Comparison of ENCODE assay signal across 8 cellular contexts in the genomic region with DNA sequence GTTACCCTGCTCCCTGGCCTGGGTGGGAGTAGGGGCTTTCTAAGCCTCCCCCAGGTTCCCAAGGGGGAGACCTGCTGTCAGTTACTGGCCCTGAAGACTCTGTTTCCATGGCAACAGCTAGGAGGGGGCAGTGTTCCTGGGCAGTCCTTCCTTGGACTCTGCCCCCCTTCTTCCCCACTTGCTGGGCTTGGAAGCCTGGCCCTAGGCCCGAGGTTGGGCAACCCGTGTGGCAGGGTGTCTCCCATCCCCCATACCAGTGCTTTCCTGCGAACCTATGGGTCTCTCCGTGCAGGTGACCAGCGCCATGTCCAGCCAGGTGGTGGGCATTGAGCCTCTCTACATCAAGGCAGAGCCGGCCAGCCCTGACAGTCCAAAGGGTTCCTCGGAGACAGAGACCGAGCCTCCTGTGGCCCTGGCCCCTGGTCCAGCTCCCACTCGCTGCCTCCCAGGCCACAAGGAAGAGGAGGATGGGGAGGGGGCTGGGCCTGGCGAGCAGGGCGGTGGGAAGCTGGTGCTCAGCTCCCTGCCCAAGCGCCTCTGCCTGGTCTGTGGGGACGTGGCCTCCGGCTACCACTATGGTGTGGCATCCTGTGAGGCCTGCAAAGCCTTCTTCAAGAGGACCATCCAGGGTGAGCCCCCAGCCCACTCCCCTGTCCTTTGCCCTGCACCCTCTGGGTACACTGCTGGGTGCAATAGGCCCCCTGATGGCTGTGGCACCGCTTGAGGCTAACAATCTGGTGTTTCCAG. TPM values are rescaled to one million over a fixed set of nuclear protein-coding genes. Genes with fewer than 3 reads are reported as not detected.
DNase-seq lines count a peak whose midpoint lies in the region; ATAC-seq and TF ChIP-seq lines count a peak whose summit lies in the region.

No MANE protein-coding gene starts in this region.

- no CpG with 5 or more reads among the region's 15 CpGs for WGBS in suprapubic skin

- ATAC-seq in activated naive CD8-positive, alpha-beta T cell treated with anti-CD3 and anti-CD28 coated beads, Interleukin-2, amount 50 U/mL, for 24 hours = no peak
- peak; percentile 8 for ATAC-seq in left colon
- ATAC-seq in HG02623 (IDR thresholded peaks at IDR 0.05; ENCODE audit: unreplicated experiment) = no peak
- no peak for ATAC-seq in HG03521 (IDR thresholded peaks at IDR 0.05; ENCODE audit: unreplicated experiment)

- H3K36me3 ChIP-seq in suprapubic skin = no peaks in the 10 kb centered on the region

- no peaks in the 10 kb centered on the region for H3K9me3 Mint-ChIP-seq in T-helper 1 cell treated with Interleukin-12 subunit alpha and Interleukin-12 subunit beta and Interleukin-4 antibody, amounts not matched to agents 30 μg/mL and 1 μg/mL, for 36 hours
- H3K9me3 Mint-ChIP-seq in activated naive CD8-positive, alpha-beta T cell treated with anti-CD3 and anti-CD28 coated beads, Interleukin-2, amount 50 U/mL, for 24 hours = no peaks in the 10 kb centered on the region

- H3K4me1 ChIP-seq in suprapubic skin = peaks cover 40% of the 10 kb centered on the region

- DNase-seq in T-helper 1 cell (no peak), left colon (peak; percentile 53 to 74), suprapubic skin (ENCODE audit: low spot score in 2 of 2) (no peak)
- DNase-seq in activated naive CD8-positive, alpha-beta T cell treated with anti-CD3 and anti-CD28 coated beads, Interleukin-2, amount 50 U/mL, for 24 hours = no peak
- no peak for DNase-seq in activated CD4-positive, alpha-beta T cell treated with anti-CD3 and anti-CD28 coated beads, Interleukin-2, amount 50 U/mL, for 1 hour

- peaks cover 18% of the 10 kb centered on the region for H3K4me1 Mint-ChIP-seq in T-helper 1 cell treated with Interleukin-12 subunit alpha and Interleukin-12 subunit beta and Interleukin-4 antibody, amounts not matched to agents 30 μg/mL and 1 μg/mL, for 36 hours (ENCODE audit: low read depth)
- H3K4me1 Mint-ChIP-seq in activated naive CD8-positive, alpha-beta T cell treated with anti-CD3 and anti-CD28 coated beads, Interleukin-2, amount 50 U/mL, for 24 hours = peaks cover 35% of the 10 kb centered on the region

- no peak for TF ChIP-seq EP300 in suprapubic skin (IDR thresholded peaks at IDR 0.05)

- peak overlapping the region; percentile 84 for H3K4me3 ChIP-seq in suprapubic skin

- intact Hi-C loops in left colon (cut with DNase I, micrococcal nuclease) = loop anchor here in 1 of 2 donors (10.0 kb wide), 1 partner anchor 102 kb away; a partner anchor contains a TSS

- H3K9me3 ChIP-seq in suprapubic skin = no peaks in the 10 kb centered on the region

- no peak for TF ChIP-seq POLR2A in suprapubic skin (IDR thresholded peaks at IDR 0.05)

- no peak overlapping the region for H3K27ac Mint-ChIP-seq in T-helper 1 cell treated with Interleukin-12 subunit alpha and Interleukin-12 subunit beta and Interleukin-4 antibody, amounts not matched to agents 30 μg/mL and 1 μg/mL, for 36 hours
- H3K27ac Mint-ChIP-seq in activated naive CD8-positive, alpha-beta T cell treated with anti-CD3 and anti-CD28 coated beads, Interleukin-2, amount 50 U/mL, for 24 hours = peak overlapping the region; percentile 96

- no peaks in the 10 kb centered on the region for H3K27me3 Mint-ChIP-seq in T-helper 1 cell treated with Interleukin-12 subunit alpha and Interleukin-12 subunit beta and Interleukin-4 antibody, amounts not matched to agents 30 μg/mL and 1 μg/mL, for 36 hours (ENCODE audit: low read depth)
- H3K27me3 Mint-ChIP-seq in activated naive CD8-positive, alpha-beta T cell treated with anti-CD3 and anti-CD28 coated beads, Interleukin-2, amount 50 U/mL, for 24 hours = peaks cover 4% of the 10 kb centered on the region

- no peak for TF ChIP-seq CTCF in suprapubic skin (IDR thresholded peaks at IDR 0.05)

- peaks cover 7% of the 10 kb centered on the region for H3K36me3 Mint-ChIP-seq in T-helper 1 cell treated with Interleukin-12 subunit alpha and Interleukin-12 subunit beta and Interleukin-4 antibody, amounts not matched to agents 30 μg/mL and 1 μg/mL, for 36 hours (ENCODE audit: low read depth)
- peaks cover 17% of the 10 kb centered on the region for H3K36me3 Mint-ChIP-seq in activated naive CD8-positive, alpha-beta T cell treated with anti-CD3 and anti-CD28 coated beads, Interleukin-2, amount 50 U/mL, for 24 hours (ENCODE audit: low read depth)

- H3K4me3 Mint-ChIP-seq in T-helper 1 cell treated with Interleukin-12 subunit alpha and Interleukin-12 subunit beta and Interleukin-4 antibody, amounts not matched to agents 30 μg/mL and 1 μg/mL, for 36 hours = peak overlapping the region; percentile 96
- H3K4me3 Mint-ChIP-seq in activated naive CD8-positive, alpha-beta T cell treated with anti-CD3 and anti-CD28 coated beads, Interleukin-2, amount 50 U/mL, for 24 hours = peak overlapping the region; percentile 99

- H3K27ac ChIP-seq in suprapubic skin = peak overlapping the region; percentile 96

- H3K27me3 ChIP-seq in suprapubic skin = no peaks in the 10 kb centered on the region

RNA-seq across cellular contexts. Expression of a gene that starts 1.7 kb away (rescaled TPM):
- total RNA-seq in left colon = 100 to 1,000 TPM; 185 to 212 TPM
- 10 to 100 TPM; 65.0 to 93.6 (median 74.3) TPM for total RNA-seq in suprapubic skin

RNA-seq across cellular contexts. Expression of a gene that starts 6.9 kb away (rescaled TPM):
- total RNA-seq in left colon = under 1 TPM; 0.43 to 0.98 TPM
- total RNA-seq in suprapubic skin = not detected

RNA-seq across cellular contexts. Expression of a gene that starts 10.3 kb away (rescaled TPM):
- 10 to 100 TPM; 60.6 to 67.5 TPM for total RNA-seq in left colon
- total RNA-seq in suprapubic skin = 100 to 1,000 TPM; 170 to 332 (median 255) TPM

RNA-seq across cellular contexts. Expression of a gene that starts 10.9 kb away (rescaled TPM):
- total RNA-seq in left colon (100 to 1,000 TPM; 272 to 327 TPM), suprapubic skin (100 to 1,000 TPM; 130 to 227 (median 187) TPM)

RNA-seq across cellular contexts. Expression of a gene that starts 15.9 kb away (rescaled TPM):
- total RNA-seq in left colon = not detected
- total RNA-seq in suprapubic skin = not detected

Comparison
In these comparisons a context has a peak if more than half of its experiments do, and no peak if none do; other contexts are left out.
1. DNase-seq: peak in left colon (2 of 2); none in T-helper 1 cell (0 of 5), activated naive CD8-positive, alpha-beta T cell treated with anti-CD3 and anti-CD28 coated beads, Interleukin-2, amount 50 U/mL, for 24 hours (single experiment), suprapubic skin (0 of 2) and activated CD4-positive, alpha-beta T cell treated with anti-CD3 and anti-CD28 coated beads, Interleukin-2, amount 50 U/mL, for 1 hour (single experiment).